ENCODE assay signal across 9 cellular contexts in genomic region chr11:309558-309855, GRCh38. TPM values are rescaled to one million over a fixed set of nuclear protein-coding genes. Genes with fewer than 3 reads are reported as not detected.
DNase-seq lines count a peak whose midpoint lies in the region; ATAC-seq and TF ChIP-seq lines count a peak whose summit lies in the region.
"Had no signal": no experiment of that assay in that cellular context is flagged by ENCODE, and none has a peak within 500 bp of the region (broad histone marks: within the 10 kb centered on the region; RNA-seq: fewer than 3 reads in every experiment).

No MANE protein-coding gene starts in this region.

- no peaks in the 10 kb centered on the region for H3K27me3 Mint-ChIP-seq in effector memory CD8-positive, alpha-beta T cell
- peaks cover 37% of the 10 kb centered on the region for H3K27me3 Mint-ChIP-seq in neural crest cell (ENCODE audit: low read depth)

- H3K27ac Mint-ChIP-seq in effector memory CD8-positive, alpha-beta T cell, result peak overlapping the region; percentile 87 to 95
- no peak overlapping the region for H3K27ac Mint-ChIP-seq in neural crest cell (ENCODE audit: unreplicated experiment)

- H3K9me3 ChIP-seq in MG63, result no peaks in the 10 kb centered on the region

- peak overlapping the region; percentile 89 to 91 for H3K4me3 Mint-ChIP-seq in effector memory CD8-positive, alpha-beta T cell
- peak overlapping the region; percentile 94 for H3K4me3 Mint-ChIP-seq in neural crest cell

- DNase-seq in AG10803 (ENCODE audit: low read depth) (no peak), MG63 (no peak), neural crest cell (ENCODE audit: low read depth, low spot score) (no peak), DMS53 (lab: John Stamatoyannopoulos, UW) (no peak), NCI-H1092 treated with DMSO at 0.1 percent for 48 hours (lab: John Stamatoyannopoulos, UW) (no peak)
- no peak for DNase-seq in effector memory CD8-positive, alpha-beta T cell
- DNase-seq: NCI-H82 had no signal

- peaks cover 53 to 60% of the 10 kb centered on the region in 2 donors for H3K4me1 Mint-ChIP-seq in effector memory CD8-positive, alpha-beta T cell (ENCODE audit: low read depth in 2 of 2)
- H3K4me1 Mint-ChIP-seq in neural crest cell, result peaks cover 60% of the 10 kb centered on the region

- H3K9me3 Mint-ChIP-seq in effector memory CD8-positive, alpha-beta T cell, result no peaks in the 10 kb centered on the region
- H3K9me3 Mint-ChIP-seq in neural crest cell, result no peaks in the 10 kb centered on the region

- H3K36me3 Mint-ChIP-seq in effector memory CD8-positive, alpha-beta T cell (ENCODE audit: insufficient read depth), result peaks cover 42% of the 10 kb centered on the region
- H3K36me3 Mint-ChIP-seq in neural crest cell (ENCODE audit: low read depth), result peaks cover 2% of the 10 kb centered on the region

- H3K36me3 ChIP-seq in MG63, result peaks cover 6% of the 10 kb centered on the region; the same call in 1 of the 2 replicates

- H3K4me3 ChIP-seq in AG10803 (ENCODE audit: low read length) (peak overlapping the region; percentile 83), MG63 (peak overlapping the region; percentile 70)

- no peak for TF ChIP-seq CTCF in AG10803 (conservative IDR thresholded peaks at IDR 0.05; ENCODE audit: low read length)
- TF ChIP-seq CTCF in neural crest cell (conservative IDR thresholded peaks at IDR 0.05), result no peak

- H3K27me3 ChIP-seq in MG63, result no peaks in the 10 kb centered on the region

- no peak for ATAC-seq in effector memory CD8-positive, alpha-beta T cell (replicated peaks)
- ATAC-seq in GM18867 (IDR thresholded peaks at IDR 0.05; ENCODE audit: unreplicated experiment), result no peak
- ATAC-seq in GM21825 (IDR thresholded peaks at IDR 0.05; ENCODE audit: unreplicated experiment), result no peak

RNA-seq across cellular contexts. Expression of gene IFITM2, which starts 1.9 kb away (rescaled TPM):
- total RNA-seq in MG63 (2014; rRNA removed; shearing (Covaris generic); ENCODE audit: low replicate concordance), result 35.8 and 50.4 TPM in 2 replicates
- 55.0 and 67.2 TPM in 2 replicates for total RNA-seq in neural crest cell

RNA-seq across cellular contexts. Expression of gene IFITM1, which starts 4.3 kb away (rescaled TPM):
- total RNA-seq in MG63 (2014; rRNA removed; shearing (Covaris generic); ENCODE audit: low replicate concordance), result 26.5 and 62.6 TPM in 2 replicates
- total RNA-seq in neural crest cell, result 2.0 and 2.3 TPM in 2 replicates

RNA-seq across cellular contexts. Expression of gene IFITM5, which starts 10.2 kb away (rescaled TPM):
- total RNA-seq in MG63 (2014; rRNA removed; shearing (Covaris generic); ENCODE audit: low replicate concordance), result not detected in 2 replicates
- not detected in 2 replicates for total RNA-seq in neural crest cell

RNA-seq across cellular contexts. Expression of gene IFITM3, which starts 11.2 kb away (rescaled TPM):
- total RNA-seq in MG63 (2014; rRNA removed; shearing (Covaris generic); ENCODE audit: low replicate concordance), result 62.7 and 85.0 TPM in 2 replicates
- total RNA-seq in neural crest cell, result 156 and 165 TPM in 2 replicates

RNA-seq across cellular contexts. Expression of gene PGGHG, which starts 20.6 kb away (rescaled TPM):
- total RNA-seq in MG63 (2014; rRNA removed; shearing (Covaris generic); ENCODE audit: low replicate concordance), result 1.9 and 6.2 TPM in 2 replicates
- total RNA-seq in neural crest cell, result 23.2 and 25.1 TPM in 2 replicates
